ENCODE assay signal across 12 cellular contexts in the genomic region with DNA sequence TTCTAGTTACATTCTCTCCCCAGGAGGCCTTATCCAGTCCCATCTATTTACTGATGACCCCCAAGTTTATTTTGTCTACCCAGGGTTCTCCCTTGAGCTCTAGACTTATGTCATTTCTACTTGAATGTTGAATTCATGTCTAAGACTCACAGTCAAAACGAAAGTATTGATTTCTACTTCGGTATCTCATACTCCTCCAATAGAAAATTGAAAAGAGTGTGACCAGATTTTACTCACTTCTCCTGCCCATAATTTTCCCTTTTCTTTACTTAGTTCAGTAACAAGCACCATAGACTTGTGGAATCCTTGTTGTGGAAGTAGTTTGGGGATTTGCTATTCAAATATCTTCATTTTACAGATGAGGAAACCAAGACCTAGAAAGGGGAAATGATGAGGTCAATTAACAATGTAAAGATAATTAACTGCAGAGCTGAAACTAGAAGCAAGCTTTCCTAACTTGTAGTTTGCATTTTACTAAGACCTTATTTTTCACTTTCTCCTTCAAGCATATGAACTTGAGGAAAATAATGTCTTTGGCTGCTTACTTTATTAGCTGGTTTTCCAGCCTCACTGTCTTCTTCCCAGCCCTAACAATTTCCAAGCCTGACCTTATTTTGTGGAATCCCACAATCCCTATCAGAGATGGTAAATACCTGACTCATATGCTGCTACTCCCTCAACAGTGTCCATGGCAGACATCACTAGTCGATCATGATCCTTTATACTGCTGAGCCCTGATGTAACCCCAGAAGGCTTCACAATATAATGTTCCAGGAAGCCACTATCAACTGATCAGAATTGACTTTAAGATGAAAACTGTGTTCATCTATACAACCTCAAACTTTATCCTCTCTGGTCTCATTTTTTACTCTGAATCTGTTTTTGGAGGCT.
A peak's percentile ranks its signal among the peaks of the same experiment; 100 is the strongest.
DNase-seq lines count a peak whose midpoint lies in the region; ATAC-seq and TF ChIP-seq lines count a peak whose summit lies in the region.
"Had no signal": no experiment of that assay in that cellular context is flagged by ENCODE, and none has a peak within 500 bp of the region (broad histone marks: within the 10 kb centered on the region; RNA-seq: fewer than 3 reads in every experiment).

No MANE protein-coding gene starts in this region.

- WGBS in H9 (ENCODE audit: extremely low coverage, insufficient read length, low lambda C conversion rate): no CpG with 5 or more reads among the region's 3 CpGs

- no peak overlapping the region for H4K5ac ChIP-seq in H9 (ENCODE audit: insufficient read length, low read depth, low read length)

- DNase-seq in NK-92 treated with Interleukin-12 subunit alpha and Interleukin-12 subunit beta, amount 100 ng/mL, for 24 hours (lab: John Stamatoyannopoulos, UW): no peak
- no peak for DNase-seq in left cardiac atrium
- no peak for DNase-seq in ascending aorta (ENCODE audit: low spot score in 2 of 2)
- no peak for DNase-seq in H9
- DNase-seq: activated T-cell treated with anti-CD3 and anti-CD28 coated beads, Interleukin-2, amount 50 U/mL, for 1 hour; NCI-H524 treated with DMSO at 0.1 percent for 48 hours; sigmoid colon had no signal

- no peak overlapping the region for H3K4ac ChIP-seq in H9 (ENCODE audit: low read depth, low read length)

- H2AFZ ChIP-seq in H9 (ENCODE audit: low read length): no peak overlapping the region

- peaks cover 0 to 4% (median 0%) of the 10 kb centered on the region in 3 experiments; a peak in 2 of 7 replicates for H3K36me3 Mint-ChIP-seq in H9 (ENCODE audit: insufficient read depth in 1 of 3, low read depth in 3 of 3)
- H3K36me3 Mint-ChIP-seq: IgD-negative memory B cell had no signal

- H3K9ac ChIP-seq in BLaER1 (no peak overlapping the region), H9 (ENCODE audit: extremely low read depth, insufficient read length, low read length) (no peak overlapping the region)

- no peak overlapping the region for H4K8ac ChIP-seq in H9 (replicated peaks; ENCODE audit: insufficient read length, low read depth, low read length)

- no peaks in the 10 kb centered on the region for H3K79me1 ChIP-seq in H9 (ENCODE audit: insufficient read depth, low read depth, low read length, poor library complexity, severe bottlenecking)

- H3K4me1 ChIP-seq in BLaER1: peaks cover 41% of the 10 kb centered on the region
- H3K4me1 ChIP-seq in ascending aorta: no peaks in the 10 kb centered on the region
- no peaks in the 10 kb centered on the region for H3K4me1 ChIP-seq in H9 (ENCODE audit: insufficient read depth, low read length)
- H3K4me1 ChIP-seq: sigmoid colon had no signal

- 0 out of 5 replicates have a peak, but pooled peaks cover 0 to 2% of the 10 kb centered on the region in 2 experiments for H3K9me3 Mint-ChIP-seq in H9

- H2BK12ac ChIP-seq in H9 (ENCODE audit: insufficient read length, low read depth, low read length): no peak overlapping the region

- H3K18ac ChIP-seq in H9 (ENCODE audit: insufficient read length, low read depth, low read length): no peak overlapping the region

- peaks cover 36% of the 10 kb centered on the region for H3K9me3 ChIP-seq in BLaER1
- H3K9me3 ChIP-seq in ascending aorta: no peaks in the 10 kb centered on the region
- H3K9me3 ChIP-seq in H9 (ENCODE audit: control insufficient read depth, low read depth, low read length): no peaks in the 10 kb centered on the region
- H3K9me3 ChIP-seq: sigmoid colon had no signal

- H3K14ac ChIP-seq in H9 (ENCODE audit: insufficient read depth, low read length): no peak overlapping the region

- TF ChIP-seq CTCF in ascending aorta (IDR thresholded peaks at IDR 0.05) (no peak), H9 (conservative IDR thresholded peaks at IDR 0.05) (no peak)

- H2BK120ac ChIP-seq in H9 (ENCODE audit: low read depth, low read length, poor library complexity, severe bottlenecking): no peak overlapping the region

- no peak overlapping the region for H3K27ac Mint-ChIP-seq in H9

- no peaks in the 10 kb centered on the region for H3K27me3 ChIP-seq in BLaER1
- H3K27me3 ChIP-seq in ascending aorta: no peaks in the 10 kb centered on the region
- no peaks in the 10 kb centered on the region for H3K27me3 ChIP-seq in H9 (ENCODE audit: insufficient read depth, low read length)
- H3K27me3 ChIP-seq: sigmoid colon had no signal

- H3K27ac ChIP-seq in BLaER1 (peak overlapping the region; percentile 29; the same call in 1 of the 2 replicates), ascending aorta (no peak overlapping the region), H9 (ENCODE audit: insufficient read length, low read depth, low read length) (no peak overlapping the region)
- H3K27ac ChIP-seq: sigmoid colon had no signal

- no peak overlapping the region for H3K4me3 Mint-ChIP-seq in H9
- H3K4me3 Mint-ChIP-seq: IgD-negative memory B cell had no signal

- no peak overlapping the region for H2BK15ac ChIP-seq in H9 (ENCODE audit: low read depth, low read length)

- H3K23ac ChIP-seq in H9 (ENCODE audit: insufficient read length, low read depth, low read length): no peak overlapping the region

- no peak overlapping the region for H2AK5ac ChIP-seq in H9 (ENCODE audit: insufficient read length, low read length)

- H3K36me3 ChIP-seq in BLaER1 (no peaks in the 10 kb centered on the region), ascending aorta (no peaks in the 10 kb centered on the region)
- H3K36me3 ChIP-seq: sigmoid colon had no signal

- H4K20me1 ChIP-seq in BLaER1 (no peaks in the 10 kb centered on the region), H9 (ENCODE audit: control insufficient read depth, insufficient read depth, insufficient read length) (no peaks in the 10 kb centered on the region)

- H3K4me2 ChIP-seq in BLaER1: no peak overlapping the region
- no peak overlapping the region for H3K4me2 ChIP-seq in H9 (ENCODE audit: insufficient read depth, insufficient read length, low read length)

- ATAC-seq in GM19351 (IDR thresholded peaks at IDR 0.05; ENCODE audit: unreplicated experiment) (peak; percentile 94), HG02840 (IDR thresholded peaks at IDR 0.05; ENCODE audit: low FRiP score, unreplicated experiment) (peak; percentile 80), HG03565 (IDR thresholded peaks at IDR 0.05; ENCODE audit: unreplicated experiment) (peak; percentile 94), left cardiac atrium (no peak)

- intact Hi-C loops in left cardiac atrium (cut with DNase I): no loop called here
- intact Hi-C loops in ascending aorta (cut with DNase I): no loop called here

- H3K4me1 Mint-ChIP-seq in H9: no peaks in the 10 kb centered on the region

- no peaks in the 10 kb centered on the region for H3K79me2 ChIP-seq in H9 (ENCODE audit: insufficient read depth, low read length)

- no peaks in the 10 kb centered on the region; the same call in 1 of the 2 replicates for H3K27me3 Mint-ChIP-seq in H9 (ENCODE audit: low read depth)

- no peaks in the 10 kb centered on the region for H3K23me2 ChIP-seq in H9 (ENCODE audit: insufficient read length, low read depth, low read length, poor library complexity, severe bottlenecking)

- no peak overlapping the region for H2BK5ac ChIP-seq in H9 (ENCODE audit: insufficient read length, low read length)

- no peak overlapping the region for H3T11ph ChIP-seq in H9 (ENCODE audit: low read length)

- H2BK20ac ChIP-seq in H9 (ENCODE audit: low read depth, low read length, poor library complexity, severe bottlenecking): no peak overlapping the region

- no peak overlapping the region for H4K91ac ChIP-seq in H9 (ENCODE audit: insufficient read length, low read depth, low read length)

- H3K4me3 ChIP-seq in BLaER1: no peak overlapping the region
- H3K4me3 ChIP-seq in ascending aorta: no peak overlapping the region
- H3K4me3 ChIP-seq: sigmoid colon had no signal

- H3K56ac ChIP-seq in H9 (ENCODE audit: insufficient read length, low read depth, low read length): no peak overlapping the region

Comparison
In these comparisons a context has a peak if more than half of its experiments do, and no peak if none do; other contexts are left out.
1. ATAC-seq: peak in GM19351 (single experiment), HG02840 (single experiment) and HG03565 (single experiment); none in left cardiac atrium (0 of 2).